Comparison of ENCODE assay signal across 1 cellular context in genomic region chr10:33240265-33240664, GRCh38.
TF ChIP-seq lines count a peak whose summit lies in the region.

No MANE protein-coding gene starts in this region.

TF ChIP-seq in HEK293, 187 proteins besides CTCF, POLR2A, EP300 and RAD21 (continued from another document):
- TF ChIP-seq ZBTB1 (tag by site-specific recombination; IDR thresholded peaks at IDR 0.05) (no peak), ZSCAN23 (tag by site-specific recombination; IDR thresholded peaks at IDR 0.05) (no peak), ZNF701 (tag by site-specific recombination; IDR thresholded peaks at IDR 0.05) (no peak), ZBTB20 (tag by site-specific recombination; IDR thresholded peaks at IDR 0.05) (no peak), KLF9 (tag by site-specific recombination; IDR thresholded peaks at IDR 0.05; ENCODE audit: low read depth) (no peak), ZNF211 (tag by site-specific recombination; IDR thresholded peaks at IDR 0.05; ENCODE audit: low read depth) (no peak), ZNF155 (tag by site-specific recombination; IDR thresholded peaks at IDR 0.05) (no peak), ZNF501 (tag by site-specific recombination; IDR thresholded peaks at IDR 0.05) (no peak), EGR2 (tag by site-specific recombination; IDR thresholded peaks at IDR 0.05; ENCODE audit: low read depth) (no peak), ZNF169 (tag by site-specific recombination; IDR thresholded peaks at IDR 0.05) (no peak), ZNF302 (tag by site-specific recombination; IDR thresholded peaks at IDR 0.05; ENCODE audit: low read depth) (no peak)
- TF ChIP-seq, protein P1, sequence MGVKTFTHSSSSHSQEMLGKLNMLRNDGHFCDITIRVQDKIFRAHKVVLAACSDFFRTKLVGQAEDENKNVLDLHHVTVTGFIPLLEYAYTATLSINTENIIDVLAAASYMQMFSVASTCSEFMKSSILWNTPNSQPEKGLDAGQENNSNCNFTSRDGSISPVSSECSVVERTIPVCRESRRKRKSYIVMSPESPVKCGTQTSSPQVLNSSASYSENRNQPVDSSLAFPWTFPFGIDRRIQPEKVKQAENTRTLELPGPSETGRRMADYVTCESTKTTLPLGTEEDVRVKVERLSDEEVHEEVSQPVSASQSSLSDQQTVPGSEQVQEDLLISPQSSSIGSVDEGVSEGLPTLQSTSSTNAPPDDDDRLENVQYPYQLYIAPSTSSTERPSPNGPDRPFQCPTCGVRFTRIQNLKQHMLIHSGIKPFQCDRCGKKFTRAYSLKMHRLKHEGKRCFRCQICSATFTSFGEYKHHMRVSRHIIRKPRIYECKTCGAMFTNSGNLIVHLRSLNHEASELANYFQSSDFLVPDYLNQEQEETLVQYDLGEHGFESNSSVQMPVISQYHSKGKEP (tag by site-specific recombination; IDR thresholded peaks at IDR 0.05), result no peak
